ENCODE assay signal across 36 cellular contexts in the genomic region with DNA sequence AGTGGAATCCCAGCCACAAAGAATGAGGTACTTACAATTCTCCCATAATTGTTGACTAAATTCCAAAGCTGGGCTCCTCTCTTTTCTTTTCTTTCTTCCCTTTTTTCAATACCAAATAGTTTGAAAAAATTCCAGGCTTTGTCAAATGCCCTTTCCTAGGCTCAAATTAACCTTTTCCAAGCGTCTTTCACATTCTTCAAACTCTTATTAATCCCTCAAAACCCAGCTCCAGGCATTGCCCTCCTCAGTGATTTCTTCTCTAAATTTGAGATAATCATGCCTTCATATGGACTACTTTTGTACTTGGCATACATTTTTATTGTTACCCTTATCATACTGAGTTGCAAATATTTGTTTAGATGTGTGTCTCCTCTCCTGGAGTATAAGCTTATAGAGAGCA.
"Had no signal": no experiment of that assay in that cellular context is flagged by ENCODE, and none has a peak within 500 bp of the region (broad histone marks: within the 10 kb centered on the region; RNA-seq: fewer than 3 reads in every experiment).

No MANE protein-coding gene starts in this region.

- H3K36me3 ChIP-seq: ascending aorta, cardiac muscle cell had no signal

- DNase-seq: activated B cell treated with CpG ODN at 0.5 μM for 24 hours; activated CD4-positive, alpha-beta memory T cell treated with anti-CD3 and anti-CD28 coated beads for 36 hours; activated CD4-positive, alpha-beta T cell treated with anti-CD3 and anti-CD28 coated beads for 4 hours; activated CD4-positive, alpha-beta T cell treated with anti-CD3 and anti-CD28 coated beads, Interleukin-2, amount 10 ng/mL, durations not matched to agents 24 days and 14 days; activated CD4-positive, alpha-beta T cell treated with anti-CD3 and anti-CD28 coated beads, Interleukin-2, amount 50 U/mL, for 1 hour; activated CD4-positive, alpha-beta T cell treated with anti-CD3 and anti-CD28 coated beads, Interleukin-2, amount 50 U/mL, for 4 hours; activated CD4-positive, CD25-positive, alpha-beta regulatory T cell treated with anti-CD3 and anti-CD28 coated beads, Interleukin-2, amount 50 U/mL, for 72 hours; activated CD8-positive, alpha-beta memory T cell treated with anti-CD3 and anti-CD28 coated beads, Interleukin-2, amount 50 U/mL, for 4 hours; activated CD8-positive, alpha-beta T cell treated with anti-CD3 and anti-CD28 coated beads for 36 hours; activated effector memory CD4-positive, alpha-beta T cell treated with Interleukin-2 at 50 U/mL for 16 hours; activated gamma-delta T cell; activated naive CD4-positive, alpha-beta T cell treated with anti-CD3 and anti-CD28 coated beads, Interleukin-2, amount 10 ng/mL, durations not matched to agents 7 days and 5 days; activated naive CD4-positive, alpha-beta T cell treated with Interleukin-2 at 50 U/mL for 16 hours; activated naive CD8-positive, alpha-beta T cell treated with anti-CD3 and anti-CD28 coated beads, Interleukin-2, amount 10 ng/mL, durations not matched to agents 7 days and 5 days; activated naive CD8-positive, alpha-beta T cell treated with anti-CD3 and anti-CD28 coated beads, Interleukin-2, amount 50 U/mL, for 24 hours; activated T-cell treated with anti-CD3 and anti-CD28 coated beads for 4 hours; activated T-cell treated with anti-CD3 and anti-CD28 coated beads, Interleukin-2, amount 50 U/mL, for 1 hour; activated T-cell treated with anti-CD3 and anti-CD28 coated beads, Interleukin-2, amount 50 U/mL, for 4 hours; activated T-cell treated with anti-CD3 and anti-CD28 coated beads, Interleukin-2, amount 50 U/mL, for 72 hours; amygdala; anterior cingulate cortex; caudate nucleus; cerebellar nuclear complex; T-cell; T-helper 2 cell; T-helper 9 cell had no signal

- H3K27ac ChIP-seq: ascending aorta, cardiac muscle cell, VCaP had no signal

- H3K9me3 ChIP-seq: ascending aorta had no signal

- H3K9me3 Mint-ChIP-seq: activated B cell treated with CpG ODN at 0.5 μM for 24 hours; activated CD4-positive, alpha-beta memory T cell treated with anti-CD3 and anti-CD28 coated beads for 36 hours; activated naive CD4-positive, alpha-beta T cell treated with anti-CD3 and anti-CD28 coated beads, Interleukin-2, amount 10 ng/mL, durations not matched to agents 7 days and 5 days; activated naive CD4-positive, alpha-beta T cell treated with anti-CD3 and anti-CD28 coated beads, Interleukin-2, amount 50 U/mL, for 24 hours; activated naive CD8-positive, alpha-beta T cell treated with anti-CD3 and anti-CD28 coated beads, Interleukin-2, amount 10 ng/mL, durations not matched to agents 7 days and 5 days; activated naive CD8-positive, alpha-beta T cell treated with anti-CD3 and anti-CD28 coated beads, Interleukin-2, amount 50 U/mL, for 24 hours; activated T-cell treated with anti-CD3 and anti-CD28 coated beads, Interleukin-2, amount 50 U/mL, for 4 hours; activated T-helper 1 cell treated with anti-CD3 and anti-CD28 coated beads, Interleukin-12 subunit alpha, Interleukin-12 subunit beta, Interleukin-2, Interleukin-4 antibody, amounts not matched to agents 30 ng/mL and 10 ng/mL and 1 ng/mL, durations not matched to agents 14 hours and 24 hours and 36 hours; activated T-helper 2 cell treated with anti-CD3 and anti-CD28 coated beads, Interferon-gamma antibody, Interleukin-2, Interleukin-4, amounts not matched to agents 10 μg/mL and 5 μg/mL and 100 μg/mL, durations not matched to agents 14 hours and 24 hours and 36 hours; brain; central memory CD8-positive, alpha-beta T cell; T-helper 2 cell treated with Interferon-gamma antibody and Interleukin-4, amounts not matched to agents 5 μg/mL and 100 μg/mL, for 36 hours had no signal

- H3K4me1 ChIP-seq: ascending aorta had no signal

- H3K4me1 Mint-ChIP-seq: activated B cell treated with CpG ODN at 0.5 μM for 24 hours; activated naive CD4-positive, alpha-beta T cell treated with anti-CD3 and anti-CD28 coated beads, Interleukin-2, amount 10 ng/mL, durations not matched to agents 7 days and 5 days; activated naive CD4-positive, alpha-beta T cell treated with anti-CD3 and anti-CD28 coated beads, Interleukin-2, amount 50 U/mL, for 24 hours; activated naive CD8-positive, alpha-beta T cell treated with anti-CD3 and anti-CD28 coated beads, Interleukin-2, amount 10 ng/mL, durations not matched to agents 7 days and 5 days; activated naive CD8-positive, alpha-beta T cell treated with anti-CD3 and anti-CD28 coated beads, Interleukin-2, amount 50 U/mL, for 24 hours; central memory CD8-positive, alpha-beta T cell had no signal

- H3K27me3 Mint-ChIP-seq: activated B cell treated with CpG ODN at 0.5 μM for 24 hours; activated CD4-positive, alpha-beta memory T cell treated with anti-CD3 and anti-CD28 coated beads for 36 hours; activated CD8-positive, alpha-beta T cell treated with anti-CD3 and anti-CD28 coated beads for 36 hours; activated naive CD4-positive, alpha-beta T cell treated with anti-CD3 and anti-CD28 coated beads, Interleukin-2, amount 50 U/mL, for 24 hours; activated naive CD8-positive, alpha-beta T cell; activated naive CD8-positive, alpha-beta T cell treated with anti-CD3 and anti-CD28 coated beads, Interleukin-2, amount 50 U/mL, for 24 hours; brain; central memory CD8-positive, alpha-beta T cell; T-cell had no signal

- H3K4me3 Mint-ChIP-seq: activated B cell treated with CpG ODN at 0.5 μM for 24 hours; activated CD4-positive, alpha-beta memory T cell treated with anti-CD3 and anti-CD28 coated beads for 36 hours; activated CD4-positive, alpha-beta T cell treated with anti-CD3 and anti-CD28 coated beads, Interleukin-2, amount 10 ng/mL, durations not matched to agents 24 days and 14 days; activated CD8-positive, alpha-beta T cell treated with anti-CD3 and anti-CD28 coated beads for 36 hours; activated naive CD4-positive, alpha-beta T cell treated with anti-CD3 and anti-CD28 coated beads, Interleukin-2, amount 10 ng/mL, durations not matched to agents 7 days and 5 days; activated naive CD4-positive, alpha-beta T cell treated with anti-CD3 and anti-CD28 coated beads, Interleukin-2, amount 50 U/mL, for 24 hours; activated naive CD8-positive, alpha-beta T cell; activated naive CD8-positive, alpha-beta T cell treated with anti-CD3 and anti-CD28 coated beads, Interleukin-2, amount 10 ng/mL, durations not matched to agents 7 days and 5 days; activated naive CD8-positive, alpha-beta T cell treated with anti-CD3 and anti-CD28 coated beads, Interleukin-2, amount 50 U/mL, for 24 hours; activated T-cell treated with anti-CD3 and anti-CD28 coated beads, Interleukin-2, amount 50 U/mL, for 4 hours; activated T-cell treated with anti-CD3 and anti-CD28 coated beads, Interleukin-2, amount 50 U/mL, for 72 hours; activated T-helper 1 cell treated with anti-CD3 and anti-CD28 coated beads, Interleukin-12 subunit alpha, Interleukin-12 subunit beta, Interleukin-2, Interleukin-4 antibody, amounts not matched to agents 30 ng/mL and 10 ng/mL and 1 ng/mL, durations not matched to agents 14 hours and 24 hours and 36 hours; brain; central memory CD8-positive, alpha-beta T cell; T-cell; T-helper 2 cell treated with Interferon-gamma antibody and Interleukin-4, amounts not matched to agents 5 μg/mL and 100 μg/mL, for 36 hours had no signal

- H3K4me3 ChIP-seq: ascending aorta, cardiac muscle cell had no signal

- ATAC-seq: activated CD8-positive, alpha-beta T cell treated with anti-CD3 and anti-CD28 coated beads for 36 hours; activated naive CD8-positive, alpha-beta T cell treated with anti-CD3 and anti-CD28 coated beads, Interleukin-2, amount 50 U/mL, for 24 hours; T-cell had no signal

- H3K27me3 ChIP-seq: ascending aorta, cardiac muscle cell had no signal

- H3K27ac Mint-ChIP-seq: activated B cell treated with CpG ODN at 0.5 μM for 24 hours; activated CD4-positive, alpha-beta memory T cell treated with anti-CD3 and anti-CD28 coated beads for 36 hours; activated CD4-positive, alpha-beta T cell treated with anti-CD3 and anti-CD28 coated beads, Interleukin-2, amount 10 ng/mL, durations not matched to agents 24 days and 14 days; activated CD8-positive, alpha-beta T cell treated with anti-CD3 and anti-CD28 coated beads for 36 hours; activated naive CD4-positive, alpha-beta T cell treated with anti-CD3 and anti-CD28 coated beads, Interleukin-2, amount 10 ng/mL, durations not matched to agents 7 days and 5 days; activated naive CD4-positive, alpha-beta T cell treated with anti-CD3 and anti-CD28 coated beads, Interleukin-2, amount 50 U/mL, for 24 hours; activated naive CD8-positive, alpha-beta T cell; activated naive CD8-positive, alpha-beta T cell treated with anti-CD3 and anti-CD28 coated beads, Interleukin-2, amount 10 ng/mL, durations not matched to agents 7 days and 5 days; activated naive CD8-positive, alpha-beta T cell treated with anti-CD3 and anti-CD28 coated beads, Interleukin-2, amount 50 U/mL, for 24 hours; activated T-cell treated with anti-CD3 and anti-CD28 coated beads, Interleukin-2, amount 50 U/mL, for 72 hours; activated T-helper 1 cell treated with anti-CD3 and anti-CD28 coated beads, Interleukin-12 subunit alpha, Interleukin-12 subunit beta, Interleukin-2, Interleukin-4 antibody, amounts not matched to agents 30 ng/mL and 10 ng/mL and 1 ng/mL, durations not matched to agents 14 hours and 24 hours and 36 hours; activated T-helper 2 cell treated with anti-CD3 and anti-CD28 coated beads, Interferon-gamma antibody, Interleukin-2, Interleukin-4, amounts not matched to agents 10 μg/mL and 5 μg/mL and 100 μg/mL, durations not matched to agents 14 hours and 24 hours and 36 hours; brain; T-cell; T-helper 2 cell treated with Interferon-gamma antibody and Interleukin-4, amounts not matched to agents 5 μg/mL and 100 μg/mL, for 36 hours had no signal

- H3K36me3 Mint-ChIP-seq: activated CD4-positive, alpha-beta memory T cell treated with anti-CD3 and anti-CD28 coated beads for 36 hours; activated naive CD4-positive, alpha-beta T cell treated with anti-CD3 and anti-CD28 coated beads, Interleukin-2, amount 10 ng/mL, durations not matched to agents 7 days and 5 days; activated naive CD4-positive, alpha-beta T cell treated with anti-CD3 and anti-CD28 coated beads, Interleukin-2, amount 50 U/mL, for 24 hours; activated naive CD8-positive, alpha-beta T cell; activated naive CD8-positive, alpha-beta T cell treated with anti-CD3 and anti-CD28 coated beads, Interleukin-2, amount 10 ng/mL, durations not matched to agents 7 days and 5 days; brain; T-cell had no signal
